ENCODE assay signal across 1 cellular context in genomic region chr5:69517763-69518212, GRCh38.
TF ChIP-seq lines count a peak whose summit lies in the region.

No MANE protein-coding gene starts in this region.

TF ChIP-seq in IMR-90, 13 proteins besides CTCF, POLR2A, EP300 and RAD21 (continued from another document):
- TF ChIP-seq SMC3 (IDR thresholded peaks at IDR 0.05; ENCODE audit: low read depth, low read length) = no peak
- TF ChIP-seq FOS (IDR thresholded peaks at IDR 0.05; ENCODE audit: low read depth, low read length) = no peak
- no peak for TF ChIP-seq MAZ (IDR thresholded peaks at IDR 0.05; ENCODE audit: borderline replicate concordance, low read depth, low read length)
- TF ChIP-seq NFE2L2 (IDR thresholded peaks at IDR 0.05; ENCODE audit: low read depth, low read length) = no peak
- TF ChIP-seq RFX5 (IDR thresholded peaks at IDR 0.05; ENCODE audit: low read depth, low read length) = no peak
- TF ChIP-seq ELK1 (IDR thresholded peaks at IDR 0.05; ENCODE audit: borderline replicate concordance, low read depth, low read length) = no peak
- TF ChIP-seq MAFK (IDR thresholded peaks at IDR 0.05; ENCODE audit: low read depth, low read length) = no peak
